ENCODE assay signal across 1 cellular context in the genomic region with DNA sequence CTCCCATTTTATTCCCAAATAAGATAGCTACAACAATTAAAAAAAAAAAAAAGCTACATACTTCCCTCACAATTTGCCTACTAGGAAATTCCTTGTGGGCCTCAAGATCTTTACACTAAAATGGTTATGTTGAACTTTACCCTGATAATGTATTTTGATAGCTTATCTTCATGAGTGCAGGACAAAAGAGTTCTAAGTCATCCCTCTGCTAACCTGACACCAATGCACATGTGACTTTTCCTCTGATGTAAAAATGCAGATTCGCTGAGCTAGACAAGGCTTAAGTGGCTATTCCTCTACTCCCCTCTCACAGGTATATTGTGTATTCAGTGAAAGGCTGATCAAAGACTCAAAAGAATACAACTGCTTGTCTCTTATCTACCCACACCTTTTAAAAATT.
TF ChIP-seq lines count a peak whose summit lies in the region.

No MANE protein-coding gene starts in this region.

TF ChIP-seq in endothelial cell of umbilical vein, 7 proteins besides CTCF, POLR2A, EP300 and RAD21:
- TF ChIP-seq, protein P1, sequence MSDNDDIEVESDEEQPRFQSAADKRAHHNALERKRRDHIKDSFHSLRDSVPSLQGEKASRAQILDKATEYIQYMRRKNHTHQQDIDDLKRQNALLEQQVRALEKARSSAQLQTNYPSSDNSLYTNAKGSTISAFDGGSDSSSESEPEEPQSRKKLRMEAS (IDR thresholded peaks at IDR 0.05; ENCODE audit: insufficient read depth, insufficient read length): no peak
- no peak for TF ChIP-seq MYC (IDR thresholded peaks at IDR 0.05; ENCODE audit: low read depth, low read length)
- TF ChIP-seq EZH2 (IDR thresholded peaks at IDR 0.05; ENCODE audit: borderline replicate concordance, low read depth, low read length, severe bottlenecking): no peak
- no peak for TF ChIP-seq POLR2AphosphoS5 (IDR thresholded peaks at IDR 0.05; ENCODE audit: insufficient read depth, low read depth, low read length)
- TF ChIP-seq GATA2 (IDR thresholded peaks at IDR 0.05; ENCODE audit: insufficient read depth, insufficient read length, low read depth, low read length): no peak
- TF ChIP-seq JUN (IDR thresholded peaks at IDR 0.05; ENCODE audit: borderline replicate concordance, insufficient read depth, insufficient read length, low read depth): no peak
- no peak for TF ChIP-seq FOS (IDR thresholded peaks at IDR 0.05; ENCODE audit: borderline replicate concordance, insufficient read depth, low read length)
